ENCODE assay signal across 3 cellular contexts in genomic region chr2:145731467-145731866, GRCh38.
A peak's percentile ranks its signal among the peaks of the same experiment; 100 is the strongest.
TF ChIP-seq lines count a peak whose summit lies in the region.

No MANE protein-coding gene starts in this region.

TF ChIP-seq in GM23338, 12 proteins besides CTCF, POLR2A, EP300 and RAD21 (continues in another document):
- TF ChIP-seq CREB1 (CRISPR knock-in tag; IDR thresholded peaks at IDR 0.05; ENCODE audit: low read depth) (no peak), ETS1 (IDR thresholded peaks at IDR 0.05) (no peak), POLR2AphosphoS5 (IDR thresholded peaks at IDR 0.05; ENCODE audit: low read depth) (no peak), REST (IDR thresholded peaks at IDR 0.05; ENCODE audit: unreplicated experiment) (no peak), ZNF331 (CRISPR knock-in tag; IDR thresholded peaks at IDR 0.05; ENCODE audit: low read depth) (no peak), STAT1 (IDR thresholded peaks at IDR 0.05; ENCODE audit: unreplicated experiment) (no peak)

TF ChIP-seq in IMR-90, 13 proteins besides CTCF, POLR2A, EP300 and RAD21:
- no peak for TF ChIP-seq RCOR1 (IDR thresholded peaks at IDR 0.05; ENCODE audit: insufficient replicate concordance, low read length)
- 0 out of 2 replicates have a peak, but pooled peaks have one; percentile 28 for TF ChIP-seq CEBPB (IDR thresholded peaks at IDR 0.05; ENCODE audit: low read depth, low read length)
- no peak for TF ChIP-seq MAFK (IDR thresholded peaks at IDR 0.05; ENCODE audit: low read depth, low read length)
- no peak for TF ChIP-seq MXI1 (IDR thresholded peaks at IDR 0.05; ENCODE audit: borderline replicate concordance, low read depth, low read length)
- TF ChIP-seq FOS (IDR thresholded peaks at IDR 0.05; ENCODE audit: low read depth, low read length) = no peak
- TF ChIP-seq USF2 (IDR thresholded peaks at IDR 0.05; ENCODE audit: low read depth, low read length) = no peak

TF ChIP-seq in K562, 482 proteins besides CTCF, POLR2A, EP300 and RAD21:
- TF ChIP-seq MAX (CRISPR knock-in tag; IDR thresholded peaks at IDR 0.05) (no peak), ZNF174 (CRISPR knock-in tag; IDR thresholded peaks at IDR 0.05) (no peak), SNAPC5 (CRISPR knock-in tag; IDR thresholded peaks at IDR 0.05) (no peak), ZBTB8A (IDR thresholded peaks at IDR 0.05; ENCODE audit: partially characterized antibody) (no peak), CEBPG (CRISPR knock-in tag; IDR thresholded peaks at IDR 0.05) (no peak), CEBPG (tag; conservative IDR thresholded peaks at IDR 0.05 in 1 of 2, IDR thresholded peaks at IDR 0.05 in 1 of 2) (peak in 1 of 2 experiments; percentile 44; a peak in 2 of 4 replicates), CEBPB (tag; IDR thresholded peaks at IDR 0.05) (peak; percentile 37)
